Comparison of ENCODE assay signal across 29 cellular contexts in genomic region chr14:94476018-94476417, GRCh38. TPM values are rescaled to one million over a fixed set of nuclear protein-coding genes. Genes with fewer than 3 reads are reported as not detected.
"Had no signal": no experiment of that assay in that cellular context is flagged by ENCODE, and none has a peak within 500 bp of the region (broad histone marks: within the 10 kb centered on the region; RNA-seq: fewer than 3 reads in every experiment).

A gene with protein sequence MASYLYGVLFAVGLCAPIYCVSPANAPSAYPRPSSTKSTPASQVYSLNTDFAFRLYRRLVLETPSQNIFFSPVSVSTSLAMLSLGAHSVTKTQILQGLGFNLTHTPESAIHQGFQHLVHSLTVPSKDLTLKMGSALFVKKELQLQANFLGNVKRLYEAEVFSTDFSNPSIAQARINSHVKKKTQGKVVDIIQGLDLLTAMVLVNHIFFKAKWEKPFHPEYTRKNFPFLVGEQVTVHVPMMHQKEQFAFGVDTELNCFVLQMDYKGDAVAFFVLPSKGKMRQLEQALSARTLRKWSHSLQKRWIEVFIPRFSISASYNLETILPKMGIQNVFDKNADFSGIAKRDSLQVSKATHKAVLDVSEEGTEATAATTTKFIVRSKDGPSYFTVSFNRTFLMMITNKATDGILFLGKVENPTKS (minus strand): TSS chr14:94476197. CDS start chr14:94469840, 6,357 bp downstream.

- DNase-seq: activated CD4-positive, alpha-beta T cell treated with anti-CD3 and anti-CD28 coated beads, Interleukin-2, amount 10 ng/mL, durations not matched to agents 24 days and 14 days; activated CD8-positive, alpha-beta T cell treated with anti-CD3 and anti-CD28 coated beads for 36 hours; activated naive CD4-positive, alpha-beta T cell treated with Interleukin-2 at 50 U/mL for 16 hours; activated naive CD8-positive, alpha-beta T cell treated with anti-CD3 and anti-CD28 coated beads, Interleukin-2, amount 10 ng/mL, durations not matched to agents 7 days and 5 days; activated T-cell treated with anti-CD3 and anti-CD28 coated beads, Interleukin-2, amount 50 U/mL, for 1 hour; amygdala; body of pancreas; caudate nucleus; dorsolateral prefrontal cortex; endodermal cell; foreskin keratinocyte; glutamatergic neuron; hippocampal formation; kidney; nephron progenitor cell; occipital lobe; retina; stimulated activated CD4-positive, alpha-beta T cell treated with anti-CD3 and anti-CD28 coated beads, Interleukin-2, amount 100 ng/mL, for 24 hours; stimulated activated naive CD4-positive, alpha-beta T cell treated with Interleukin-2 at 50 U/mL for 16 hours; thyroid gland had no signal

- H3K27ac ChIP-seq: body of pancreas, dorsolateral prefrontal cortex, foreskin keratinocyte, thyroid gland had no signal

- H3K4me1 ChIP-seq: body of pancreas, foreskin keratinocyte, thyroid gland had no signal

- H3K27me3 ChIP-seq: body of pancreas, foreskin keratinocyte, thyroid gland had no signal

- ATAC-seq: activated CD8-positive, alpha-beta T cell treated with anti-CD3 and anti-CD28 coated beads for 36 hours; activated T-helper 17 cell treated with anti-CD3 and anti-CD28 coated beads, Interleukin-2, amount 50 U/mL, for 72 hours; body of pancreas; foreskin keratinocyte; left lobe of liver had no signal

- H3K4me3 ChIP-seq: body of pancreas, dorsolateral prefrontal cortex, thyroid gland had no signal

- H3K9me3 ChIP-seq: thyroid gland had no signal

- H3K36me3 ChIP-seq: thyroid gland had no signal

RNA-seq across cellular contexts. Expression of the gene that starts here (rescaled TPM):
- total RNA-seq: activated CD4-positive, alpha-beta T cell treated with anti-CD3 and anti-CD28 coated beads, Interleukin-2, amount 10 ng/mL, durations not matched to agents 24 days and 14 days; activated CD8-positive, alpha-beta T cell treated with anti-CD3 and anti-CD28 coated beads for 36 hours; activated naive CD8-positive, alpha-beta T cell treated with anti-CD3 and anti-CD28 coated beads, Interleukin-2, amount 10 ng/mL, durations not matched to agents 7 days and 5 days; activated T-helper 17 cell treated with anti-CD3 and anti-CD28 coated beads, Interleukin-2, amount 50 U/mL, for 72 hours; body of pancreas; dorsolateral prefrontal cortex; endodermal cell; epithelial cell of proximal tubule; fibroblast of lung; foreskin keratinocyte; kidney; left lobe of liver; lung microvascular endothelial cell; myocyte; occipital lobe; posterior vena cava; subcutaneous adipose tissue; thyroid gland; ureter had no signal
- polyA plus RNA-seq: fibroblast of lung, foreskin keratinocyte had no signal
